8 cellular contexts compared by ENCODE assay signal in genomic region chr7:106071999-106072714, GRCh38. TPM values are rescaled to one million over a fixed set of nuclear protein-coding genes. Genes with fewer than 3 reads are reported as not detected.
DNase-seq lines count a peak whose midpoint lies in the region; ATAC-seq and TF ChIP-seq lines count a peak whose summit lies in the region.

No MANE protein-coding gene starts in this region.

- no peak for TF ChIP-seq CTCF in heart left ventricle (IDR thresholded peaks at IDR 0.05)

- DNase-seq in DMS53 treated with DMSO at 0.1 percent for 48 hours (lab: John Stamatoyannopoulos, UW; ENCODE audit: unreplicated experiment) (peak; percentile 67), HT-29 (ENCODE audit: low spot score) (peak; percentile 73), SHP77 treated with DMSO at 0.1 percent for 48 hours (lab: John Stamatoyannopoulos, UW) (peak; percentile 62), heart left ventricle (peak in 3 of 5 donors; percentile 53 to 56 (median 54)), foreskin melanocyte (no peak), ACHN (no peak)
- no peak for DNase-seq in stimulated activated naive CD4-positive, alpha-beta T cell treated with Interleukin-2 at 50 U/mL for 16 hours (lab: John Stamatoyannopoulos, UW)

- in situ Hi-C loops in ACHN (cut with HindIII; ENCODE audit: low pct_ligation_motif_present, low pct_unique_long_range_greater_than_20kb, low sequenced_read_pairs), result loop anchor here (25.0 kb wide), 1 partner anchor 90 kb away; no protein-coding TSS in a partner anchor

- peak in 2 of 4 donors; percentile 4 to 46 for ATAC-seq in heart left ventricle

- H3K4me3 ChIP-seq in heart left ventricle (peak overlapping the region in 1 of 12 donors; percentile 16), thymus (ENCODE audit: low read length) (no peak overlapping the region)

- 17 to 24% (median 19%) methylated on average over 9 of the region's 9 CpGs for WGBS in heart left ventricle, 4 donors
- WGBS in thymus, result 30% methylated on average over 9 of the region's 9 CpGs

- no peaks in the 10 kb centered on the region for H3K9me3 ChIP-seq in heart left ventricle
- H3K9me3 ChIP-seq in thymus (ENCODE audit: control insufficient read depth), result no peaks in the 10 kb centered on the region

- no peaks in the 10 kb centered on the region for H3K27me3 ChIP-seq in heart left ventricle
- H3K27me3 ChIP-seq in thymus (ENCODE audit: control insufficient read depth, insufficient read depth), result no peaks in the 10 kb centered on the region

- no peaks in the 10 kb centered on the region for H3K36me3 ChIP-seq in heart left ventricle
- no peaks in the 10 kb centered on the region for H3K36me3 ChIP-seq in thymus (ENCODE audit: control insufficient read depth, insufficient read depth)

- H3K4me1 ChIP-seq in heart left ventricle (peaks cover 0 to 68% (median 40%) of the 10 kb centered on the region in 12 donors), thymus (ENCODE audit: control insufficient read depth, insufficient read depth, low read length) (peaks cover 36% of the 10 kb centered on the region)

- intact Hi-C loops in heart left ventricle (cut with DNase I), result loop anchor here in 2 of 10 donors (5.0 kb wide), 1 partner anchor 40 kb away; the partner anchor contains the start of gene SYPL1 (in 2 of the 2)

- peak overlapping the region; percentile 27 to 87 (median 72) for H3K27ac ChIP-seq in heart left ventricle
- peak overlapping the region; percentile 100 for H3K27ac ChIP-seq in thymus (ENCODE audit: low read depth)

- TF ChIP-seq POLR2A in heart left ventricle (IDR thresholded peaks at IDR 0.05), result no peak

RNA-seq across cellular contexts. Expression of gene SYPL1, which starts 40.0 kb away (rescaled TPM):
- total RNA-seq in HT-29 (2014; rRNA removed; shearing (Covaris generic)), result 33.1 and 48.0 TPM in 2 replicates
- total RNA-seq in heart left ventricle, result 10 to 100 TPM; 71.7 to 99.8 (median 78.5) TPM
- 10 to 100 TPM; 70.6 to 93.4 TPM for polyA plus RNA-seq in heart left ventricle
- 77.0 TPM for polyA plus RNA-seq in thymus

Comparison
In these comparisons a context has a peak if more than half of its experiments do, and no peak if none do; other contexts are left out.
1. DNase-seq: peak in DMS53 treated with DMSO at 0.1 percent for 48 hours (single experiment), HT-29 (single experiment), SHP77 treated with DMSO at 0.1 percent for 48 hours (single experiment) and heart left ventricle (3 of 5); none in stimulated activated naive CD4-positive, alpha-beta T cell treated with Interleukin-2 at 50 U/mL for 16 hours (single experiment), foreskin melanocyte (single experiment) and ACHN (single experiment).